Comparison of ENCODE assay signal across 1 cellular context in the genomic region with DNA sequence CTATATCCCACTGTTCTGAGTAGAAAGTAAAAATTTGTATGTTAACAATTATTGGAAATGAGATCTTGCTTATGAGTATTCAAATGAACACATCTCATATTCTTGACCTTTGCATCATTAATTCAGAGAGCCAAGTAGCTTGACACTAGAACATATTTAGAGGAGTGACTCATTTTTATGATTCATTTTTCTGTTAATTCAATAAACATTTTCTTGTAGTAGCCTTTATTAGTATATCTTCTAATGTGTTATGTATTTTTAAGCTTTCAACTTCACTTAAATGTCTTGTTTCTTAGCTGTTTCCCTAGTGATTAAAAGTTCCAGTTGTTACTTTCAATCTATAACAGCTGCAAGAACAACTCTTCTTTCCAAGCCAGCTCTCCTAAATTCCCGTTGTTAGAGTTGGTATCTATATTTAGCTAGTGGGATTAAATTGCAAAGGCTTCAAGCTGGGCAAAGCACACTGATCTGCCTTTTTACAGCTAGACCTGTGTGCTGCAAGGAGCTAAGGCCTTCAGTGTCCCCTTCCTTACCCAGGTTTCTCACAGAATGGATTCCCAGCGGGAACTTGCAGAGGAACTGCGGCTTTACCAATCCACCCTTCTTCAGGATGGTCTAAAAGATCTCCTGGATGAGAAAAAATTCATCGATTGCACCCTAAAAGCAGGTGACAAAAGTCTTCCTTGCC.
TF ChIP-seq lines count a peak whose summit lies in the region.

A gene (plus strand): TSS at position 473 of the 688 bp plus-strand sequence. CDS start 77 bp downstream, at position 550.

TF ChIP-seq in HCT116, 20 proteins besides CTCF, POLR2A, EP300 and RAD21 (continued from another document):
- TF ChIP-seq, protein P1, sequence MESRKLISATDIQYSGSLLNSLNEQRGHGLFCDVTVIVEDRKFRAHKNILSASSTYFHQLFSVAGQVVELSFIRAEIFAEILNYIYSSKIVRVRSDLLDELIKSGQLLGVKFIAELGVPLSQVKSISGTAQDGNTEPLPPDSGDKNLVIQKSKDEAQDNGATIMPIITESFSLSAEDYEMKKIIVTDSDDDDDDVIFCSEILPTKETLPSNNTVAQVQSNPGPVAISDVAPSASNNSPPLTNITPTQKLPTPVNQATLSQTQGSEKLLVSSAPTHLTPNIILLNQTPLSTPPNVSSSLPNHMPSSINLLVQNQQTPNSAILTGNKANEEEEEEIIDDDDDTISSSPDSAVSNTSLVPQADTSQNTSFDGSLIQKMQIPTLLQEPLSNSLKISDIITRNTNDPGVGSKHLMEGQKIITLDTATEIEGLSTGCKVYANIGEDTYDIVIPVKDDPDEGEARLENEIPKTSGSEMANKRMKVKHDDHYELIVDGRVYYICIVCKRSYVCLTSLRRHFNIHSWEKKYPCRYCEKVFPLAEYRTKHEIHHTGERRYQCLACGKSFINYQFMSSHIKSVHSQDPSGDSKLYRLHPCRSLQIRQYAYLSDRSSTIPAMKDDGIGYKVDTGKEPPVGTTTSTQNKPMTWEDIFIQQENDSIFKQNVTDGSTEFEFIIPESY (IDR thresholded peaks at IDR 0.05; ENCODE audit: extremely low read depth, insufficient replicate concordance, low read length), result no peak
- TF ChIP-seq ELF1 (IDR thresholded peaks at IDR 0.05; ENCODE audit: borderline replicate concordance, low read depth) (no peak), FOSL1 (IDR thresholded peaks at IDR 0.05; ENCODE audit: low read depth) (peak; percentile 68), CBX3 (IDR thresholded peaks at IDR 0.05; ENCODE audit: low read depth) (no peak), TCF7L2 (IDR thresholded peaks at IDR 0.05; ENCODE audit: borderline replicate concordance, extremely low read depth, insufficient read depth, insufficient read length) (no peak), YY1 (IDR thresholded peaks at IDR 0.05; ENCODE audit: extremely low read depth, insufficient replicate concordance, low read depth, low read length) (no peak), EZH2phosphoT487 (IDR thresholded peaks at IDR 0.05; ENCODE audit: borderline replicate concordance) (no peak), POLR2AphosphoS5 (IDR thresholded peaks at IDR 0.05; ENCODE audit: low read depth, low read length) (no peak), SRF (IDR thresholded peaks at IDR 0.05; ENCODE audit: low read depth) (no peak)
- TF ChIP-seq, protein P2, sequence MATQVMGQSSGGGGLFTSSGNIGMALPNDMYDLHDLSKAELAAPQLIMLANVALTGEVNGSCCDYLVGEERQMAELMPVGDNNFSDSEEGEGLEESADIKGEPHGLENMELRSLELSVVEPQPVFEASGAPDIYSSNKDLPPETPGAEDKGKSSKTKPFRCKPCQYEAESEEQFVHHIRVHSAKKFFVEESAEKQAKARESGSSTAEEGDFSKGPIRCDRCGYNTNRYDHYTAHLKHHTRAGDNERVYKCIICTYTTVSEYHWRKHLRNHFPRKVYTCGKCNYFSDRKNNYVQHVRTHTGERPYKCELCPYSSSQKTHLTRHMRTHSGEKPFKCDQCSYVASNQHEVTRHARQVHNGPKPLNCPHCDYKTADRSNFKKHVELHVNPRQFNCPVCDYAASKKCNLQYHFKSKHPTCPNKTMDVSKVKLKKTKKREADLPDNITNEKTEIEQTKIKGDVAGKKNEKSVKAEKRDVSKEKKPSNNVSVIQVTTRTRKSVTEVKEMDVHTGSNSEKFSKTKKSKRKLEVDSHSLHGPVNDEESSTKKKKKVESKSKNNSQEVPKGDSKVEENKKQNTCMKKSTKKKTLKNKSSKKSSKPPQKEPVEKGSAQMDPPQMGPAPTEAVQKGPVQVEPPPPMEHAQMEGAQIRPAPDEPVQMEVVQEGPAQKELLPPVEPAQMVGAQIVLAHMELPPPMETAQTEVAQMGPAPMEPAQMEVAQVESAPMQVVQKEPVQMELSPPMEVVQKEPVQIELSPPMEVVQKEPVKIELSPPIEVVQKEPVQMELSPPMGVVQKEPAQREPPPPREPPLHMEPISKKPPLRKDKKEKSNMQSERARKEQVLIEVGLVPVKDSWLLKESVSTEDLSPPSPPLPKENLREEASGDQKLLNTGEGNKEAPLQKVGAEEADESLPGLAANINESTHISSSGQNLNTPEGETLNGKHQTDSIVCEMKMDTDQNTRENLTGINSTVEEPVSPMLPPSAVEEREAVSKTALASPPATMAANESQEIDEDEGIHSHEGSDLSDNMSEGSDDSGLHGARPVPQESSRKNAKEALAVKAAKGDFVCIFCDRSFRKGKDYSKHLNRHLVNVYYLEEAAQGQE (IDR thresholded peaks at IDR 0.05; ENCODE audit: low read depth), result no peak
- TF ChIP-seq, protein P3, sequence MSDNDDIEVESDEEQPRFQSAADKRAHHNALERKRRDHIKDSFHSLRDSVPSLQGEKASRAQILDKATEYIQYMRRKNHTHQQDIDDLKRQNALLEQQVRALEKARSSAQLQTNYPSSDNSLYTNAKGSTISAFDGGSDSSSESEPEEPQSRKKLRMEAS (IDR thresholded peaks at IDR 0.05), result no peak
